ENCODE assay signal across 9 cellular contexts in genomic region chr5:157328277-157328912, GRCh38.
A peak's percentile ranks its signal among the peaks of the same experiment; 100 is the strongest.
DNase-seq lines count a peak whose midpoint lies in the region; ATAC-seq and TF ChIP-seq lines count a peak whose summit lies in the region.
"Had no signal": no experiment of that assay in that cellular context is flagged by ENCODE, and none has a peak within 500 bp of the region (broad histone marks: within the 10 kb centered on the region; RNA-seq: fewer than 3 reads in every experiment).

No MANE protein-coding gene starts in this region.

- peak overlapping the region; percentile 64 for H3K4me3 Mint-ChIP-seq in osteocyte (ENCODE audit: unreplicated experiment)

- H3K27ac Mint-ChIP-seq in osteocyte (ENCODE audit: unreplicated experiment): peak overlapping the region; percentile 72

- no peaks in the 10 kb centered on the region for H3K27me3 Mint-ChIP-seq in osteocyte (ENCODE audit: unreplicated experiment)

- WGBS in gastroesophageal sphincter (ENCODE audit: low coverage in 1 of 2), 2 donors: 19 to 20% methylated on average over 11 to 12 of the region's 12 CpGs

- peak; percentile 94 for ATAC-seq in GM21723 (IDR thresholded peaks at IDR 0.05; ENCODE audit: unreplicated experiment)
- ATAC-seq in gastroesophageal sphincter: peak; percentile 90

- peaks cover 23% of the 10 kb centered on the region for H3K36me3 Mint-ChIP-seq in osteocyte (ENCODE audit: unreplicated experiment)

- H3K9me3 Mint-ChIP-seq in osteocyte (ENCODE audit: unreplicated experiment): no peaks in the 10 kb centered on the region

- in situ Hi-C loops in G401 (cut with HindIII; ENCODE audit: low sequenced_read_pairs): no loop called here

- peaks cover 0 to 55% of the 10 kb centered on the region in 2 donors for H3K36me3 ChIP-seq in gastroesophageal sphincter
- H3K36me3 ChIP-seq in vagina: no peaks in the 10 kb centered on the region

- H3K4me1 ChIP-seq in gastroesophageal sphincter: peaks cover 0 to 10% (median 0%) of the 10 kb centered on the region in 3 donors
- no peaks in the 10 kb centered on the region for H3K4me1 ChIP-seq in vagina

- TF ChIP-seq CTCF in gastroesophageal sphincter (IDR thresholded peaks at IDR 0.05) (peak; percentile 70 to 92 (median 88)), osteocyte (IDR thresholded peaks at IDR 0.05) (peak; percentile 96), vagina (IDR thresholded peaks at IDR 0.05) (peak; percentile 69 to 93 (median 83))

- H3K4me3 ChIP-seq in Jurkat, Clone E6-1 (ENCODE audit: low read length): no peak overlapping the region
- peak overlapping the region in 1 of 2 donors; percentile 4 for H3K4me3 ChIP-seq in gastroesophageal sphincter
- peak overlapping the region; percentile 11 to 15 for H3K4me3 ChIP-seq in vagina
- H3K4me3 ChIP-seq: skin epidermis had no signal

- no peak for TF ChIP-seq EP300 in gastroesophageal sphincter (IDR thresholded peaks at IDR 0.05)

- H3K27ac ChIP-seq in gastroesophageal sphincter: no peak overlapping the region
- H3K27ac ChIP-seq in vagina: no peak overlapping the region

- intact Hi-C loops in vagina (cut with DNase I): no loop called here

- H3K27me3 ChIP-seq in gastroesophageal sphincter: no peaks in the 10 kb centered on the region
- no peaks in the 10 kb centered on the region for H3K27me3 ChIP-seq in vagina

- peaks cover 38% of the 10 kb centered on the region for H3K4me1 Mint-ChIP-seq in osteocyte (ENCODE audit: unreplicated experiment)

- peak; percentile 85 for DNase-seq in G401 (ENCODE audit: low spot score)
- DNase-seq in Jurkat, Clone E6-1 (ENCODE audit: low read depth, low spot score): peak; percentile 88
- peak; percentile 83 for DNase-seq in RKO (ENCODE audit: low spot score)
- peak; percentile 62 for DNase-seq in activated naive CD4-positive, alpha-beta T cell treated with Interleukin-2 at 50 U/mL for 16 hours
- no peak for DNase-seq in osteocyte (ENCODE audit: extremely low spot score, unreplicated experiment)
- no peak for DNase-seq in vagina (ENCODE audit: extremely low spot score in 2 of 2)

- no peak for TF ChIP-seq POLR2A in gastroesophageal sphincter (IDR thresholded peaks at IDR 0.05)
- no peak for TF ChIP-seq POLR2A in vagina (IDR thresholded peaks at IDR 0.05)

- H3K9me3 ChIP-seq in gastroesophageal sphincter (no peaks in the 10 kb centered on the region), vagina (no peaks in the 10 kb centered on the region)

Comparison
In these comparisons a context has a peak if more than half of its experiments do, and no peak if none do; other contexts are left out.
1. DNase-seq: peak in G401 (single experiment), Jurkat, Clone E6-1 (single experiment), RKO (single experiment) and activated naive CD4-positive, alpha-beta T cell treated with Interleukin-2 at 50 U/mL for 16 hours (single experiment); none in osteocyte (single experiment) and vagina (0 of 2).
2. Peak in every context shown above with its lines, with median percentiles within 50 percentile points of each other: CTCF ChIP-seq.